ENCODE assay signal across 17 cellular contexts in genomic region chr10:32161586-32161985, GRCh38.
"Had no signal": no experiment of that assay in that cellular context is flagged by ENCODE, and none has a peak within 500 bp of the region (broad histone marks: within the 10 kb centered on the region; RNA-seq: fewer than 3 reads in every experiment).

No MANE protein-coding gene starts in this region.

- H2AFZ ChIP-seq: parathyroid adenoma had no signal

- H3K79me2 ChIP-seq: parathyroid adenoma had no signal

- DNase-seq: cerebellar nuclear complex; esophagus squamous epithelium; foreskin keratinocyte; hypothalamus; kidney glomerular epithelial cell; lower lobe of right lung; naive thymus-derived CD4-positive, alpha-beta T cell; nephron progenitor cell; stimulated activated CD4-positive, alpha-beta T cell treated with anti-CD3 and anti-CD28 coated beads, Interleukin-12 subunit alpha, Interleukin-12 subunit beta, amount 100 ng/mL, for 4 hours; stimulated activated naive CD4-positive, alpha-beta T cell treated with Interleukin-2 at 50 U/mL for 16 hours; thyroid gland had no signal

- H3K4me1 ChIP-seq: esophagus squamous epithelium, foreskin keratinocyte, lower lobe of right lung, parathyroid adenoma, prostate gland, suprapubic skin, thyroid gland had no signal

- H3K9me3 ChIP-seq: esophagus squamous epithelium, lower lobe of right lung, prostate gland, suprapubic skin, thyroid gland had no signal

- H3K9ac ChIP-seq: parathyroid adenoma had no signal

- H3K36me3 ChIP-seq: esophagus squamous epithelium, lower lobe of right lung, prostate gland, suprapubic skin, thyroid gland had no signal

- H3K27me3 ChIP-seq: foreskin keratinocyte, suprapubic skin, thyroid gland had no signal

- ATAC-seq: foreskin keratinocyte; left lobe of liver; lower lobe of right lung; naive thymus-derived CD4-positive, alpha-beta T cell; sciatic nerve had no signal

- H3K4me3 ChIP-seq: esophagus squamous epithelium, lower lobe of right lung, prostate gland, skin epidermis, suprapubic skin, thyroid gland had no signal

- H3K27ac ChIP-seq: esophagus squamous epithelium, foreskin keratinocyte, lower lobe of right lung, parathyroid adenoma, prostate gland, skin epidermis, suprapubic skin, thyroid gland had no signal
